ENCODE assay signal across 25 cellular contexts in the genomic region with DNA sequence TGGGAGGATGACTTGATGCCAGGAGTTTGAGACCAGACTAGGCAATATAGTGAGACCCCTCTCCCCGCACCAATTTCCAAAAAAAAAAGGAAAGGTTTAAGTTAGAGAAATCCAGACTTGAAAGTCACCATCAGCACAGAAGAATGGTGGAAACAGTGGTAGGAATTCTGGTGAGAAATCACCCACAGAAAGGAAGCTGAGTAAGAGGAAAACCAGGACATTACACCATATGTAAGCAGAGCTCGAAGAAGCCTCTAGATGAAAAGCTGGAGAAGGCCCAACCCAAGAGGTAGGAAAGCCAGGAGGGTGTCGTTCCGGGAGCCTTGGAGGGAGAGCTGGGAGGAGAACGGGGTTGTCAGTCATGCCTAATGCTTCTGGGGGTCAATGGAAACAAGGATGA. TPM values are rescaled to one million over a fixed set of nuclear protein-coding genes. Genes with fewer than 3 reads are reported as not detected.
DNase-seq lines count a peak whose midpoint lies in the region; ATAC-seq and TF ChIP-seq lines count a peak whose summit lies in the region.
"Had no signal": no experiment of that assay in that cellular context is flagged by ENCODE, and none has a peak within 500 bp of the region (broad histone marks: within the 10 kb centered on the region; RNA-seq: fewer than 3 reads in every experiment).

No MANE protein-coding gene starts in this region.

- ATAC-seq in activated CD4-positive, alpha-beta T cell treated with anti-CD3 and anti-CD28 coated beads for 36 hours: no peak
- ATAC-seq: Right ventricle myocardium inferior had no signal

- no peak for TF ChIP-seq EP300 in stomach (IDR thresholded peaks at IDR 0.05)

- H3K27ac Mint-ChIP-seq in activated CD4-positive, alpha-beta T cell treated with anti-CD3 and anti-CD28 coated beads for 36 hours: peak overlapping the region; percentile 75
- H3K27ac Mint-ChIP-seq in activated T-helper 1 cell treated with anti-CD3 and anti-CD28 coated beads, Interleukin-12 subunit alpha, Interleukin-12 subunit beta, Interleukin-2, Interleukin-4 antibody, amounts not matched to agents 30 ng/mL and 10 ng/mL and 1 ng/mL, durations not matched to agents 14 hours and 24 hours and 36 hours: peak overlapping the region; percentile 59

- no peak overlapping the region for H3K4me3 Mint-ChIP-seq in activated CD4-positive, alpha-beta T cell treated with anti-CD3 and anti-CD28 coated beads for 36 hours
- H3K4me3 Mint-ChIP-seq in activated T-helper 1 cell treated with anti-CD3 and anti-CD28 coated beads, Interleukin-12 subunit alpha, Interleukin-12 subunit beta, Interleukin-2, Interleukin-4 antibody, amounts not matched to agents 30 ng/mL and 10 ng/mL and 1 ng/mL, durations not matched to agents 14 hours and 24 hours and 36 hours: no peak overlapping the region

- DNase-seq in activated CD4-positive, alpha-beta T cell treated with anti-CD3 and anti-CD28 coated beads for 36 hours: no peak
- no peak for DNase-seq in activated CD4-positive, alpha-beta T cell treated with anti-CD3 and anti-CD28 coated beads for 1 hour
- peak; percentile 37 for DNase-seq in ELR (ENCODE audit: low read depth)
- no peak for DNase-seq in activated T-helper 1 cell treated with anti-CD3 and anti-CD28 coated beads, Interleukin-12 subunit alpha, Interleukin-12 subunit beta, Interleukin-2, Interleukin-4 antibody, amounts not matched to agents 30 ng/mL and 10 ng/mL and 1 ng/mL, durations not matched to agents 14 hours and 24 hours and 36 hours (ENCODE audit: low spot score)
- DNase-seq in iris pigment epithelial cell (ENCODE audit: low read depth): peak; percentile 50
- no peak for DNase-seq in MG63
- no peak for DNase-seq in ecto neural progenitor cell (ENCODE audit: low spot score)
- DNase-seq in stomach: no peak
- DNase-seq: brain microvascular endothelial cell; Caco-2; DND-41; effector memory CD4-positive, alpha-beta T cell; esophagus squamous epithelium; Karpas-422; NCI-H187 treated with DMSO at 0.1 percent for 48 hours; NCI-H345; NCI-H774; nucleus accumbens; stimulated activated CD4-positive, alpha-beta T cell treated with anti-CD3 and anti-CD28 coated beads, Interleukin-1b, Interleukin-23, amount 100 ng/mL, for 48 hours; SW 1271; testis had no signal

- intact Hi-C loops in activated CD4-positive, alpha-beta T cell treated with anti-CD3 and anti-CD28 coated beads for 36 hours (cut with DNase I, micrococcal nuclease): loop anchor here in 1 of 2 experiments (5.0 kb wide), 1 partner anchor 33 kb away; no protein-coding TSS in a partner anchor
- intact Hi-C loops in activated T-helper 1 cell treated with anti-CD3 and anti-CD28 coated beads, Interleukin-12 subunit alpha, Interleukin-12 subunit beta, Interleukin-2, Interleukin-4 antibody, amounts not matched to agents 30 ng/mL and 10 ng/mL and 1 ng/mL, durations not matched to agents 14 hours and 24 hours and 36 hours (cut with micrococcal nuclease): loop anchor here (5.0 kb wide), 1 partner anchor 33 kb away; no protein-coding TSS in a partner anchor
- intact Hi-C loops in stomach (cut with DNase I; ENCODE audit: low total_unique reads): no loop called here

- no peak overlapping the region for H3K27ac ChIP-seq in stomach
- H3K27ac ChIP-seq: 22Rv1, brain microvascular endothelial cell, esophagus squamous epithelium, skin epidermis, testis had no signal

- no peaks in the 10 kb centered on the region for H3K9me3 Mint-ChIP-seq in activated CD4-positive, alpha-beta T cell treated with anti-CD3 and anti-CD28 coated beads for 36 hours (ENCODE audit: low read depth)
- H3K9me3 Mint-ChIP-seq in activated T-helper 1 cell treated with anti-CD3 and anti-CD28 coated beads, Interleukin-12 subunit alpha, Interleukin-12 subunit beta, Interleukin-2, Interleukin-4 antibody, amounts not matched to agents 30 ng/mL and 10 ng/mL and 1 ng/mL, durations not matched to agents 14 hours and 24 hours and 36 hours: no peaks in the 10 kb centered on the region

- TF ChIP-seq POLR2A in stomach (IDR thresholded peaks at IDR 0.05): no peak

- TF ChIP-seq CTCF in stomach (IDR thresholded peaks at IDR 0.05): no peak

- H3K27me3 ChIP-seq in MG63: peaks cover 6% of the 10 kb centered on the region
- H3K27me3 ChIP-seq in stomach: no peaks in the 10 kb centered on the region
- H3K27me3 ChIP-seq: brain microvascular endothelial cell, esophagus squamous epithelium, testis had no signal

- WGBS in stomach, 5 donors: 85 to 94% (median 86%) methylated on average over 5 of the region's 5 CpGs

- H3K36me3 Mint-ChIP-seq in activated CD4-positive, alpha-beta T cell treated with anti-CD3 and anti-CD28 coated beads for 36 hours (ENCODE audit: low read depth): peaks cover 61% of the 10 kb centered on the region
- peaks cover 58% of the 10 kb centered on the region for H3K36me3 Mint-ChIP-seq in activated T-helper 1 cell treated with anti-CD3 and anti-CD28 coated beads, Interleukin-12 subunit alpha, Interleukin-12 subunit beta, Interleukin-2, Interleukin-4 antibody, amounts not matched to agents 30 ng/mL and 10 ng/mL and 1 ng/mL, durations not matched to agents 14 hours and 24 hours and 36 hours (ENCODE audit: low read depth)

- POLR2A ChIA-PET in activated CD4-positive, alpha-beta T cell treated with anti-CD3 and anti-CD28 coated beads for 36 hours (lab: Charles Lee): no interaction called here

- no peak overlapping the region for H3K4me3 ChIP-seq in MG63
- no peak overlapping the region for H3K4me3 ChIP-seq in stomach
- H3K4me3 ChIP-seq: esophagus squamous epithelium, lung, skin epidermis, testis had no signal

- peaks cover 81% of the 10 kb centered on the region for H3K4me1 Mint-ChIP-seq in activated CD4-positive, alpha-beta T cell treated with anti-CD3 and anti-CD28 coated beads for 36 hours
- H3K4me1 Mint-ChIP-seq in activated T-helper 1 cell treated with anti-CD3 and anti-CD28 coated beads, Interleukin-12 subunit alpha, Interleukin-12 subunit beta, Interleukin-2, Interleukin-4 antibody, amounts not matched to agents 30 ng/mL and 10 ng/mL and 1 ng/mL, durations not matched to agents 14 hours and 24 hours and 36 hours (ENCODE audit: low read depth): peaks cover 63% of the 10 kb centered on the region

- no peaks in the 10 kb centered on the region for H3K4me1 ChIP-seq in stomach
- H3K4me1 ChIP-seq: Caco-2, esophagus squamous epithelium, testis had no signal

- no peaks in the 10 kb centered on the region for H3K9me3 ChIP-seq in MG63
- no peaks in the 10 kb centered on the region for H3K9me3 ChIP-seq in stomach
- H3K9me3 ChIP-seq: Caco-2, esophagus squamous epithelium, testis had no signal

- no peaks in the 10 kb centered on the region for H3K27me3 Mint-ChIP-seq in activated CD4-positive, alpha-beta T cell treated with anti-CD3 and anti-CD28 coated beads for 36 hours
- H3K27me3 Mint-ChIP-seq in activated T-helper 1 cell treated with anti-CD3 and anti-CD28 coated beads, Interleukin-12 subunit alpha, Interleukin-12 subunit beta, Interleukin-2, Interleukin-4 antibody, amounts not matched to agents 30 ng/mL and 10 ng/mL and 1 ng/mL, durations not matched to agents 14 hours and 24 hours and 36 hours (ENCODE audit: insufficient read depth): no peaks in the 10 kb centered on the region

- CTCF ChIA-PET in activated CD4-positive, alpha-beta T cell treated with anti-CD3 and anti-CD28 coated beads for 36 hours (lab: Charles Lee): interaction anchor here (0.6 to 1.6 kb wide), 9 partner anchors 11 to 183 kb away, joined by 3 to 7 read pairs (median 4); no protein-coding TSS in a partner anchor

- H3K36me3 ChIP-seq in MG63 (no peaks in the 10 kb centered on the region), stomach (no peaks in the 10 kb centered on the region)
- H3K36me3 ChIP-seq: brain microvascular endothelial cell had no signal

RNA-seq across cellular contexts. Expression of gene RASGRP1, which starts 40.5 kb away (rescaled TPM):
- 100 to 1,000 TPM; 102 to 120 TPM for total RNA-seq in activated CD4-positive, alpha-beta T cell treated with anti-CD3 and anti-CD28 coated beads for 36 hours
- 106 and 110 TPM in 2 replicates for total RNA-seq in activated T-helper 1 cell treated with anti-CD3 and anti-CD28 coated beads, Interleukin-12 subunit alpha, Interleukin-12 subunit beta, Interleukin-2, Interleukin-4 antibody, amounts not matched to agents 30 ng/mL and 10 ng/mL and 1 ng/mL, durations not matched to agents 14 hours and 24 hours and 36 hours
- not detected in 2 replicates for total RNA-seq in MG63 (2014; rRNA removed; shearing (Covaris generic); ENCODE audit: low replicate concordance)
- 10 to 100 TPM in 1 of 5 donors, 1 to 10 TPM in 3, under 1 TPM in 1; 0.29 to 12.3 (median 4.3) TPM for total RNA-seq in stomach
- polyA plus RNA-seq in stomach: 1 to 10 TPM in 1 of 3 donors, under 1 TPM in 2; 0.46 to 1.7 (median 0.62) TPM

Comparison
In these comparisons a context has a peak if more than half of its experiments do, and no peak if none do; other contexts are left out.
1. DNase-seq: peak in ELR (single experiment) and iris pigment epithelial cell (single experiment); none in activated CD4-positive, alpha-beta T cell treated with anti-CD3 and anti-CD28 coated beads for 36 hours (single experiment), activated CD4-positive, alpha-beta T cell treated with anti-CD3 and anti-CD28 coated beads for 1 hour (single experiment), activated T-helper 1 cell treated with anti-CD3 and anti-CD28 coated beads, Interleukin-12 subunit alpha, Interleukin-12 subunit beta, Interleukin-2, Interleukin-4 antibody, amounts not matched to agents 30 ng/mL and 10 ng/mL and 1 ng/mL, durations not matched to agents 14 hours and 24 hours and 36 hours (single experiment), MG63 (single experiment), ecto neural progenitor cell (single experiment) and stomach (single experiment).